ENCODE assay signal across 8 cellular contexts in genomic region chr18:32714571-32715148, GRCh38. TPM values are rescaled to one million over a fixed set of nuclear protein-coding genes. Genes with fewer than 3 reads are reported as not detected.
A peak's percentile ranks its signal among the peaks of the same experiment; 100 is the strongest.
DNase-seq lines count a peak whose midpoint lies in the region; ATAC-seq, FAIRE-seq and TF ChIP-seq lines count a peak whose summit lies in the region.

No MANE protein-coding gene starts in this region.

- TF ChIP-seq CTCF in NB4 (IDR thresholded peaks at IDR 0.05; ENCODE audit: low read depth, low read length): peak; percentile 66
- TF ChIP-seq CTCF in RWPE1 (conservative IDR thresholded peaks at IDR 0.05; ENCODE audit: low read depth): peak; percentile 82
- peak; percentile 71 for TF ChIP-seq CTCF in mesothelial cell of epicardium (IDR thresholded peaks at IDR 0.05; ENCODE audit: unreplicated experiment)
- peak in 1 of 3 donors; percentile 34 for TF ChIP-seq CTCF in ovary (IDR thresholded peaks at IDR 0.05)

- no peak overlapping the region for H3K27ac ChIP-seq in RWPE1
- H3K27ac ChIP-seq in ovary: no peak overlapping the region

- POLR2A ChIA-PET in RWPE1 (lab: Yijun Ruan, JAX; ENCODE audit: low non-redundant PET): no interaction called here

- FAIRE-seq in endometrium (lab: Jason Lieb, UNC): peak; percentile 74

- TF ChIP-seq POLR2A in GM18505 (IDR thresholded peaks at IDR 0.05; ENCODE audit: borderline replicate concordance, extremely low read depth, insufficient read depth, insufficient read length): no peak
- no peak for TF ChIP-seq POLR2A in NB4 (IDR thresholded peaks at IDR 0.05; ENCODE audit: extremely low read depth, insufficient read length)
- TF ChIP-seq POLR2A in ovary (IDR thresholded peaks at IDR 0.05): no peak

- no peaks in the 10 kb centered on the region for H3K4me1 ChIP-seq in ovary (ENCODE audit: insufficient read depth)

- H3K9me3 ChIP-seq in ovary: no peaks in the 10 kb centered on the region

- no peak overlapping the region for H3K4me3 Mint-ChIP-seq in mesothelial cell of epicardium

- H3K4me1 Mint-ChIP-seq in mesothelial cell of epicardium: peaks cover 2% of the 10 kb centered on the region

- ATAC-seq in GM18505 (IDR thresholded peaks at IDR 0.05; ENCODE audit: unreplicated experiment): peak; percentile 99
- peak; percentile 99 for ATAC-seq in HG02759 (IDR thresholded peaks at IDR 0.05; ENCODE audit: unreplicated experiment)

- no peak overlapping the region for H3K27ac Mint-ChIP-seq in mesothelial cell of epicardium

- H3K27me3 ChIP-seq in ovary: no peaks in the 10 kb centered on the region

- DNase-seq in Ammon's horn (ENCODE audit: low spot score) (peak; percentile 84), NB4 (ENCODE audit: low read depth) (peak; percentile 69), RWPE1 (ENCODE audit: low spot score) (peak; percentile 24), mesothelial cell of epicardium (ENCODE audit: low spot score in 2 of 2, unreplicated experiment in 2 of 2) (peak in 1 of 2 experiments; percentile 46), ovary (no peak)

- no peak overlapping the region for H3K4me3 ChIP-seq in NB4 (ENCODE audit: low read depth, low read length)
- H3K4me3 ChIP-seq in ovary: no peak overlapping the region

- H3K27me3 Mint-ChIP-seq in mesothelial cell of epicardium (ENCODE audit: low read depth): peaks cover 12% of the 10 kb centered on the region

- H3K36me3 Mint-ChIP-seq in mesothelial cell of epicardium: no peaks in the 10 kb centered on the region

- no peaks in the 10 kb centered on the region for H3K9me3 Mint-ChIP-seq in mesothelial cell of epicardium

- H3K36me3 ChIP-seq in ovary: no peaks in the 10 kb centered on the region

- no peak for TF ChIP-seq EP300 in ovary (IDR thresholded peaks at IDR 0.05)

- WGBS in ovary, 3 donors: 1% methylated on average over 4 of the region's 4 CpGs

- intact Hi-C loops in ovary (cut with DNase I): no loop called here

- CTCF ChIA-PET in RWPE1 (lab: Yijun Ruan, JAX): interaction anchor here (0.6 to 1.5 kb wide), 2 partner anchors 158 to 217 kb away, joined by 3 to 5 read pairs; no protein-coding TSS in a partner anchor

RNA-seq across cellular contexts. Expression of gene KLHL14, which starts 58.2 kb away (rescaled TPM):
- total RNA-seq in mesothelial cell of epicardium (0.04 to 0.11 TPM (median 0.09 TPM) in 3 replicates), ovary (1 to 10 TPM in 5 of 7 donors, under 1 TPM in 2; 0.23 to 3.7 (median 1.5) TPM)
- 1 to 10 TPM in 1 of 2 donors, under 1 TPM in 1; 0.50 to 1.3 TPM for polyA plus RNA-seq in ovary

Comparison
In these comparisons a context has a peak if more than half of its experiments do, and no peak if none do; other contexts are left out.
1. DNase-seq: peak in Ammon's horn (single experiment), NB4 (single experiment) and RWPE1 (single experiment); none in ovary (0 of 5).